24 cellular contexts compared by ENCODE assay signal in the genomic region with DNA sequence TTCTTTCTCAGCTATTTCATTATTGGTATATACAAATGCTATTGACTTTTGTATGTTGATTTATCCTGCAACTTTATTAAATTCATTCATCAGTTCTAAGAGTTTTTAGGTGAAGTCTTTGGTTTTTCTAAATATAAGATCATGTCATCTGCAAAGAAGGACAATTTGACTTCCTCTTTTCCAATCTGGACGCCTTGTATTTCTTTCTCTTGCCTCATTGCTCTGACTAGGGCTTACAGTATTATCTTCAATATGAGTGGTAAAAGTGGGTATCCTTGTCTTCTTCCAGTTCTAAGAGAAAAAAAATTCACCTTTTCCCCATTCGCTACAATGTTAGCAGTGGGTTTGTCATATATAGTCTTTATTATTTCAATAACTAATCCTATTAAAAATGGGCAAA. TPM values are rescaled to one million over a fixed set of nuclear protein-coding genes. Genes with fewer than 3 reads are reported as not detected.
DNase-seq lines count a peak whose midpoint lies in the region; ATAC-seq, FAIRE-seq and TF ChIP-seq lines count a peak whose summit lies in the region.
"Had no signal": no experiment of that assay in that cellular context is flagged by ENCODE, and none has a peak within 500 bp of the region (broad histone marks: within the 10 kb centered on the region; RNA-seq: fewer than 3 reads in every experiment).

No MANE protein-coding gene starts in this region.

- no peak overlapping the region for H4K12ac ChIP-seq in trophoblast cell (ENCODE audit: low read depth, low read length)

- H3K9me3 ChIP-seq in K562 (replicated peaks; ENCODE audit: control insufficient read depth, insufficient read depth, low read depth, low read length) = no peaks in the 10 kb centered on the region
- no peaks in the 10 kb centered on the region for H3K9me3 ChIP-seq in trophoblast cell (ENCODE audit: insufficient read depth, low read depth, low read length)

- no TSS peak for BruUV-seq in K562 (replicated peaks; lab: Mats Ljungman, UMichigan)

- H2BK120ac ChIP-seq in trophoblast cell (ENCODE audit: insufficient read depth, low read length, poor library complexity) = no peak overlapping the region

- no peaks in the 10 kb centered on the region for H3K4me1 Mint-ChIP-seq in immature natural killer cell

- H3K79me2 ChIP-seq in K562 (ENCODE audit: control insufficient read depth, insufficient read depth, low read length) (no peaks in the 10 kb centered on the region), trophoblast cell (ENCODE audit: control insufficient read depth, insufficient read depth, low read length, poor library complexity) (no peaks in the 10 kb centered on the region)

- H4K91ac ChIP-seq in trophoblast cell (ENCODE audit: low read depth, low read length) = no peak overlapping the region

- H3K9me1 ChIP-seq in K562 (ENCODE audit: control insufficient read depth, insufficient read depth, low read length) = no peaks in the 10 kb centered on the region

- no peak overlapping the region for H4K8ac ChIP-seq in trophoblast cell (ENCODE audit: low read depth, low read length)

- no peak overlapping the region for H3K4me3 Mint-ChIP-seq in immature natural killer cell
- H3K4me3 Mint-ChIP-seq: CD4-positive, alpha-beta memory T cell; H9 had no signal

- POLR2A ChIA-PET in K562 (lab: Yijun Ruan, JAX) = no interaction called here

- no peak for TF ChIP-seq RAD21 in K562 (CRISPR knock-in tag; conservative IDR thresholded peaks at IDR 0.05 in 1 of 2, IDR thresholded peaks at IDR 0.05 in 1 of 2)

- H3K4ac ChIP-seq in trophoblast cell (ENCODE audit: low read depth, low read length) = no peak overlapping the region

- intact Hi-C loops in K562 (cut with micrococcal nuclease) = no loop called here

- no peak for TF ChIP-seq EP300 in K562 (IDR thresholded peaks at IDR 0.05; ENCODE audit: low read length)

- DNase-seq in NOMO-1 (lab: John Stamatoyannopoulos, UW; ENCODE audit: unreplicated experiment in 2 of 2) = peak; percentile 22 to 67
- no peak for DNase-seq in NOMO-1 treated with dmso at 0.1 percent for 144 hours (lab: John Stamatoyannopoulos, UW; ENCODE audit: unreplicated experiment)
- peak; percentile 46 to 49 for DNase-seq in Kasumi-1 (lab: John Stamatoyannopoulos, UW)
- peak; percentile 57 for DNase-seq in NOMO-1 treated with DMSO at 0.1 percent for 48 hours (lab: John Stamatoyannopoulos, UW; ENCODE audit: unreplicated experiment)
- no peak for DNase-seq in K562 (ENCODE audit: extremely low read depth in 1 of 4, low spot score in 3 of 4)
- no peak for DNase-seq in NCI-H2029 (lab: John Stamatoyannopoulos, UW)
- no peak for DNase-seq in trophoblast cell
- no peak for DNase-seq in immature natural killer cell
- DNase-seq: ACHN; CD4-positive, alpha-beta memory T cell; COR-L47; DMS153; DMS79 treated with DMSO at 0.1 percent for 48 hours; EL; GOT3; H9 had no signal

- H4K20me1 ChIP-seq in K562 (replicated peaks; ENCODE audit: control insufficient read depth, insufficient read depth, low read length) = no peaks in the 10 kb centered on the region

- CTCF ChIA-PET in K562 (lab: Yijun Ruan, JAX; ENCODE audit: low intra/inter-chr PET ratio) = no interaction called here

- no peak for TF ChIP-seq CTCF in K562 (IDR thresholded peaks at IDR 0.05 in 2 of 3, conservative IDR thresholded peaks at IDR 0.05 in 1 of 3; ENCODE audit: insufficient read depth in 2 of 3, low read depth in 1 of 3, low read length in 3 of 3)

- H3K9me3 Mint-ChIP-seq in immature natural killer cell = no peaks in the 10 kb centered on the region
- H3K9me3 Mint-ChIP-seq: CD4-positive, alpha-beta memory T cell; H9 had no signal

- H3K79me1 ChIP-seq in trophoblast cell (ENCODE audit: low read length) = no peaks in the 10 kb centered on the region

- in situ Hi-C loops in K562 (cut with MboI) = no loop called here

- H2BK5ac ChIP-seq in trophoblast cell (ENCODE audit: low read depth, low read length, poor library complexity) = no peak overlapping the region

- no peak overlapping the region for H3K14ac ChIP-seq in trophoblast cell (ENCODE audit: low read length)

- no peak for FAIRE-seq in K562 (lab: Jason Lieb, UNC)
- FAIRE-seq: D721Med, G401.6, GM12892, GM19239, HepG2, HTR-8/SVneo had no signal

- no peak overlapping the region for H2BK12ac ChIP-seq in trophoblast cell (ENCODE audit: low read length)

- peaks cover 0 to under 1% (median 0%) of the 10 kb centered on the region in 3 donors for H3K27me3 Mint-ChIP-seq in immature natural killer cell (ENCODE audit: low read depth in 3 of 3)
- H3K27me3 Mint-ChIP-seq: CD4-positive, alpha-beta memory T cell had no signal

- no peak for TF ChIP-seq POLR2A in K562 (conservative IDR thresholded peaks at IDR 0.05)

- H3K23ac ChIP-seq in trophoblast cell (ENCODE audit: low read length) = no peak overlapping the region

- H3K27ac Mint-ChIP-seq in immature natural killer cell = no peak overlapping the region
- H3K27ac Mint-ChIP-seq: CD4-positive, alpha-beta memory T cell; H9 had no signal

- no peak overlapping the region for H3K4me2 ChIP-seq in K562 (ENCODE audit: insufficient read depth, low read length)
- no peak overlapping the region for H3K4me2 ChIP-seq in trophoblast cell (ENCODE audit: low read length)

- H3K9ac ChIP-seq in K562 (ENCODE audit: insufficient read depth in 1 of 2, low read depth in 2 of 2, low read length in 2 of 2) (no peak overlapping the region), trophoblast cell (ENCODE audit: low read length) (no peak overlapping the region)

- H3K18ac ChIP-seq in trophoblast cell (ENCODE audit: low read length) = no peak overlapping the region

- H3K27me3 ChIP-seq in K562 (ENCODE audit: control insufficient read depth in 2 of 2, insufficient read depth in 2 of 2, low read length in 2 of 2) (no peaks in the 10 kb centered on the region), trophoblast cell (ENCODE audit: insufficient read depth, low read length) (no peaks in the 10 kb centered on the region)

- H3K27ac ChIP-seq in K562 (ENCODE audit: extremely low read depth, low read depth, low read length) (no peak overlapping the region), trophoblast cell (ENCODE audit: low read depth, low read length) (no peak overlapping the region)
- H3K27ac ChIP-seq: 22Rv1, C4-2B had no signal

- H3K36me3 ChIP-seq in K562 (ENCODE audit: control insufficient read depth, insufficient read depth, low read length) (no peaks in the 10 kb centered on the region), trophoblast cell (ENCODE audit: control insufficient read depth in 1 of 2, insufficient read depth in 2 of 2, low read length in 2 of 2) (no peaks in the 10 kb centered on the region)

- H3K4me3 ChIP-seq in K562 (no peak overlapping the region), trophoblast cell (ENCODE audit: low read depth, low read length) (no peak overlapping the region)

- no peak overlapping the region for H2AK5ac ChIP-seq in trophoblast cell (ENCODE audit: low read length)

- no peaks in the 10 kb centered on the region for H3K4me1 ChIP-seq in K562 (replicated peaks in 1 of 2; ENCODE audit: control insufficient read depth in 2 of 2, insufficient read depth in 2 of 2, low read length in 2 of 2)
- H3K4me1 ChIP-seq in trophoblast cell (ENCODE audit: control insufficient read depth in 1 of 2, insufficient read depth in 2 of 2, low read length in 2 of 2) = peaks cover 0 to 5% of the 10 kb centered on the region in 2 experiments

- 55% methylated on average over 2 of the region's 2 CpGs for WGBS in K562 (ENCODE audit: insufficient coverage, low coverage, missing lambda C conversion rate)
- WGBS in trophoblast cell (ENCODE audit: extremely low coverage, insufficient coverage, insufficient read length) = no CpG with 5 or more reads among the region's 2 CpGs

- no peak overlapping the region for H2AFZ ChIP-seq in K562 (ENCODE audit: low read depth, low read length)
- no peak overlapping the region for H2AFZ ChIP-seq in trophoblast cell (ENCODE audit: insufficient read depth, low read length, poor library complexity)

- ATAC-seq in K562 = no peak
- ATAC-seq: HepG2 had no signal

- H3K36me3 Mint-ChIP-seq in immature natural killer cell = peaks cover 0 to 5% (median 0%) of the 10 kb centered on the region in 3 donors

TF ChIP-seq in K562, 482 proteins besides CTCF, POLR2A, EP300 and RAD21 (continues in another document):
- TF ChIP-seq BHLHE40 (IDR thresholded peaks at IDR 0.05; ENCODE audit: low read length) (no peak), PYGO2 (tag; IDR thresholded peaks at IDR 0.05) (no peak)
- TF ChIP-seq, protein P1, sequence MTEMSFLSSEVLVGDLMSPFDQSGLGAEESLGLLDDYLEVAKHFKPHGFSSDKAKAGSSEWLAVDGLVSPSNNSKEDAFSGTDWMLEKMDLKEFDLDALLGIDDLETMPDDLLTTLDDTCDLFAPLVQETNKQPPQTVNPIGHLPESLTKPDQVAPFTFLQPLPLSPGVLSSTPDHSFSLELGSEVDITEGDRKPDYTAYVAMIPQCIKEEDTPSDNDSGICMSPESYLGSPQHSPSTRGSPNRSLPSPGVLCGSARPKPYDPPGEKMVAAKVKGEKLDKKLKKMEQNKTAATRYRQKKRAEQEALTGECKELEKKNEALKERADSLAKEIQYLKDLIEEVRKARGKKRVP (CRISPR knock-in tag; IDR thresholded peaks at IDR 0.05) = peak; percentile 62; the same call in 1 of the 2 replicates

RNA-seq across cellular contexts. Expression of a gene that starts 38.0 kb away (rescaled TPM):
- total RNA-seq in K562 (2011; cell fraction: chromatin; rRNA removed; ENCODE audit: low replicate concordance) = 10.0 and 28.8 TPM in 2 replicates
- total RNA-seq in K562 (2011; cell fraction: nucleolus; rRNA removed) = 6.0 and 7.5 TPM in 2 replicates
- total RNA-seq in K562 (2011; cell fraction: nucleoplasm; rRNA removed) = 7.9 and 10.0 TPM in 2 replicates
- total RNA-seq in K562 (2014; rRNA removed) = 8.0 and 10.6 TPM in 2 replicates
- 8.5 and 8.9 TPM in 2 replicates for total RNA-seq in K562 (2014; rRNA removed; fragmentation: Illumina TruSeq; extraction: Trizol)
- total RNA-seq in K562 (2015; rRNA removed; fragmentation: Illumina TruSeq; extraction: Trizol) = 9.0 and 9.1 TPM in 2 replicates
- total RNA-seq in K562 (2021) = 7.2 and 7.4 TPM in 2 replicates
- polyA plus RNA-seq in K562 (2011; rRNA removed) = 6.0 and 8.7 TPM in 2 replicates
- polyA plus RNA-seq in K562 (2011; cell fraction: cytosol; rRNA removed) = 3.4 and 3.9 TPM in 2 replicates
- 5.5 and 6.2 TPM in 2 replicates for polyA plus RNA-seq in K562 (2011; cell fraction: nucleus; rRNA removed)
- 5.0 and 5.1 TPM in 2 replicates for polyA plus RNA-seq in K562 (2012)
- 7.2 and 8.9 TPM in 2 replicates for polyA plus RNA-seq in K562 (2014; fragmentation: Illumina TruSeq; extraction: Trizol)
- 1 to 10 TPM in 1 of 2 experiments, under 1 TPM in 1; 1.00 to 1.1 TPM for polyA plus RNA-seq in K562 (2014; fragmentation: Nextera tagmentation; extraction: Ambion mirVana)
- 5.7 and 6.8 TPM in 2 replicates for polyA plus RNA-seq in K562 (2014; rRNA removed)
- polyA minus RNA-seq in K562 (2011; rRNA and poly(A)+ RNA removed) = 15.8 and 16.1 TPM in 2 replicates
- polyA minus RNA-seq in K562 (2011; cell fraction: cytosol; rRNA and poly(A)+ RNA removed) = 6.1 and 6.5 TPM in 2 replicates
- polyA minus RNA-seq in K562 (2011; cell fraction: nucleus; rRNA and poly(A)+ RNA removed) = 9.4 and 16.0 TPM in 2 replicates
- 11.9 and 12.3 TPM in 2 replicates for polyA plus RNA-seq in trophoblast cell (2013)
- polyA plus RNA-seq in immature natural killer cell = 1 to 10 TPM in 2 of 3 donors, under 1 TPM in 1; 0.59 to 5.4 (median 1.1) TPM

Comparison
In these comparisons a context has a peak if more than half of its experiments do, and no peak if none do; other contexts are left out.
1. DNase-seq: peak in NOMO-1 (2 of 2), Kasumi-1 (2 of 2) and NOMO-1 treated with DMSO at 0.1 percent for 48 hours (single experiment); none in NOMO-1 treated with dmso at 0.1 percent for 144 hours (single experiment), K562 (0 of 4), NCI-H2029 (single experiment), trophoblast cell (0 of 2) and immature natural killer cell (0 of 3).